In the genomic region with DNA sequence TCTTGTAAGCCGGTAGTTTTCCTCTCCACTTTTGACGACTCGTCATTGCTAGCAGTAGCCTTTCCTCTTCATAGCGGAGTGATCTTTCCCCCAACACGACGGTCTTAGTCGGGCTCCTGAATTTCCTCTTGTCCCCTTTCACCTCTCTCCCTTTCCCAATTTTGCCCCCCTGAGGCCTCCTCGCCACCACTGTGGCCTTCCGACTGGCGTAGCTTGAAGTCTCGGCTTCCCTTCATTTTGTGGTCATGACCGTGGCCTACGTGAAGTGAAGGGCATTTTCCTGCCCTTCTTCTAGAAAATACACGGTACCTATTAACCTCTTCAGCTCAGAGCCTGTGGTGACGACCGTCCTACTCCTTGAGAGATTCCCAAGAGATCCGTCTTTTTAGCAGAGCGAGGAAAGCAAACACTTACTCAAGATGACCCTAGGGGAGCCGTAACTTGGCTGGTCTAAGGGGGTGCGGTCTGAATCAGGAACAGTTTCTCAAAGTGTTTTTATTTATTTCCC, we compare ENCODE assay signal across 8 cellular contexts. TPM values are rescaled to one million over a fixed set of nuclear protein-coding genes. Genes with fewer than 3 reads are reported as not detected.
A peak's percentile ranks its signal among the peaks of the same experiment; 100 is the strongest.
DNase-seq lines count a peak whose midpoint lies in the region; ATAC-seq and TF ChIP-seq lines count a peak whose summit lies in the region.

No MANE protein-coding gene starts in this region.

- no peak for ATAC-seq in GM19395 (IDR thresholded peaks at IDR 0.05; ENCODE audit: unreplicated experiment)

- peak overlapping the region; percentile 100 for H3K27ac Mint-ChIP-seq in endothelial cell (ENCODE audit: unreplicated experiment)

- H3K9ac ChIP-seq in mucosa of rectum (ENCODE audit: low read depth in 1 of 2, low read length in 2 of 2): peak overlapping the region; percentile 89 to 98

- H3K9me3 Mint-ChIP-seq in endothelial cell (ENCODE audit: unreplicated experiment): no peaks in the 10 kb centered on the region

- H3K36me3 Mint-ChIP-seq in endothelial cell (ENCODE audit: low read depth, unreplicated experiment): peaks cover 39% of the 10 kb centered on the region

- H3K4me1 Mint-ChIP-seq in endothelial cell (ENCODE audit: unreplicated experiment): peaks cover 51% of the 10 kb centered on the region

- no peaks in the 10 kb centered on the region for H3K27me3 ChIP-seq in HAP-1 (ENCODE audit: low read depth)
- H3K27me3 ChIP-seq in mucosa of rectum (ENCODE audit: control insufficient read depth in 2 of 2, insufficient read depth in 2 of 2, low read length in 2 of 2): no peaks in the 10 kb centered on the region

- peak overlapping the region; percentile 100 for H3K4me3 Mint-ChIP-seq in endothelial cell (ENCODE audit: unreplicated experiment)

- peak overlapping the region; percentile 98 to 99 for H3K27ac ChIP-seq in mucosa of rectum (ENCODE audit: low read depth in 2 of 2, low read length in 2 of 2)

- H3K27me3 Mint-ChIP-seq in endothelial cell (ENCODE audit: unreplicated experiment): peaks cover 22% of the 10 kb centered on the region

- peak overlapping the region; percentile 70 for H3K4me3 ChIP-seq in HAP-1
- H3K4me3 ChIP-seq in mucosa of rectum (ENCODE audit: low read length in 2 of 2): peak overlapping the region; percentile 78 to 97

- no peak for TF ChIP-seq CTCF in endothelial cell (IDR thresholded peaks at IDR 0.05; ENCODE audit: unreplicated experiment)

- H3K9me3 ChIP-seq in HAP-1 (no peaks in the 10 kb centered on the region), mucosa of rectum (ENCODE audit: control insufficient read depth in 2 of 2, low read length in 2 of 2) (no peaks in the 10 kb centered on the region)

- in situ Hi-C loops in HAP-1 (cut with MboI; ENCODE audit: low sequenced_read_pairs): no loop called here

- peak; percentile 39 for DNase-seq in AG20443 (ENCODE audit: low spot score)
- DNase-seq in HAP-1 (ENCODE audit: low spot score in 2 of 2): peak; percentile 46 to 52
- peak; percentile 52 for DNase-seq in SK-N-DZ (ENCODE audit: low spot score)
- no peak for DNase-seq in endothelial cell (ENCODE audit: low spot score)
- no peak for DNase-seq in stimulated activated CD4-positive, alpha-beta T cell treated with anti-CD3 and anti-CD28 coated beads, Interleukin-2, amount 100 ng/mL, for 24 hours
- no peak for DNase-seq in activated CD4-positive, CD25-positive, alpha-beta regulatory T cell treated with anti-CD3 and anti-CD28 coated beads, Interleukin-2, amount 50 U/mL, for 72 hours

- peaks cover 23% of the 10 kb centered on the region for H3K36me3 ChIP-seq in HAP-1 (replicated peaks)
- peaks cover 18 to 20% of the 10 kb centered on the region in 2 donors for H3K36me3 ChIP-seq in mucosa of rectum (ENCODE audit: control insufficient read depth in 2 of 2, insufficient read depth in 2 of 2, low read length in 2 of 2)

- H3K4me1 ChIP-seq in HAP-1 (peaks cover 13% of the 10 kb centered on the region), mucosa of rectum (ENCODE audit: control insufficient read depth in 2 of 2, insufficient read depth in 2 of 2, low read length in 2 of 2) (peaks cover 11 to 23% of the 10 kb centered on the region in 2 donors)

RNA-seq across cellular contexts. Expression of a gene that starts 0.8 kb away (rescaled TPM):
- 143 and 210 TPM in 2 replicates for polyA plus RNA-seq in SK-N-DZ (2014; cell fraction: cytosol; rRNA removed)
- 79.6 and 90.5 TPM in 2 replicates for polyA plus RNA-seq in SK-N-DZ (2014; cell fraction: nucleus; rRNA removed)
- 248 TPM for total RNA-seq in endothelial cell (ENCODE audit: unreplicated experiment)

RNA-seq across cellular contexts. Expression of a gene that starts 55.7 kb away (rescaled TPM):
- polyA plus RNA-seq in SK-N-DZ (2014; cell fraction: cytosol; rRNA removed): 3.7 and 4.7 TPM in 2 replicates
- polyA plus RNA-seq in SK-N-DZ (2014; cell fraction: nucleus; rRNA removed): 1.4 and 7.6 TPM in 2 replicates
- 98.0 TPM for total RNA-seq in endothelial cell (ENCODE audit: unreplicated experiment)

Comparison
In these comparisons a context has a peak if more than half of its experiments do, and no peak if none do; other contexts are left out.
1. DNase-seq: peak in AG20443 (single experiment), HAP-1 (2 of 2) and SK-N-DZ (single experiment); none in endothelial cell (single experiment), stimulated activated CD4-positive, alpha-beta T cell treated with anti-CD3 and anti-CD28 coated beads, Interleukin-2, amount 100 ng/mL, for 24 hours (0 of 2) and activated CD4-positive, CD25-positive, alpha-beta regulatory T cell treated with anti-CD3 and anti-CD28 coated beads, Interleukin-2, amount 50 U/mL, for 72 hours (single experiment).